Comparison of ENCODE assay signal across 8 cellular contexts in genomic region chr17:4365628-4366311, GRCh38. TPM values are rescaled to one million over a fixed set of nuclear protein-coding genes. Genes with fewer than 3 reads are reported as not detected.
DNase-seq lines count a peak whose midpoint lies in the region; ATAC-seq and TF ChIP-seq lines count a peak whose summit lies in the region.

No MANE protein-coding gene starts in this region.

- H3K4me1 Mint-ChIP-seq in endothelial cell (ENCODE audit: unreplicated experiment): peaks cover 12% of the 10 kb centered on the region

- H3K9me3 ChIP-seq in WERI-Rb-1 (ENCODE audit: severe bottlenecking): no peaks in the 10 kb centered on the region
- H3K9me3 ChIP-seq in subcutaneous abdominal adipose tissue (ENCODE audit: control insufficient read depth in 5 of 5, low read length in 5 of 5): no peaks in the 10 kb centered on the region

- H3K27ac ChIP-seq in WERI-Rb-1: peak overlapping the region; percentile 94
- peak overlapping the region; percentile 90 for H3K27ac ChIP-seq in subcutaneous abdominal adipose tissue (ENCODE audit: low read depth, low read length)

- H3K27ac Mint-ChIP-seq in endothelial cell (ENCODE audit: unreplicated experiment): no peak overlapping the region

- H3K4me1 ChIP-seq in subcutaneous abdominal adipose tissue (ENCODE audit: control insufficient read depth in 5 of 5, insufficient read depth in 5 of 5, low read length in 5 of 5): peaks cover 1 to 24% (median 21%) of the 10 kb centered on the region in 5 donors

- no peak overlapping the region for H3K4me3 Mint-ChIP-seq in endothelial cell (ENCODE audit: unreplicated experiment)

- H3K9me3 Mint-ChIP-seq in endothelial cell (ENCODE audit: unreplicated experiment): no peaks in the 10 kb centered on the region

- H3K27me3 ChIP-seq in WERI-Rb-1 (ENCODE audit: insufficient read depth, low read depth, severe bottlenecking) (no peaks in the 10 kb centered on the region), subcutaneous abdominal adipose tissue (ENCODE audit: control insufficient read depth in 5 of 5, insufficient read depth in 4 of 5, low read length in 5 of 5) (no peaks in the 10 kb centered on the region)

- H3K27me3 Mint-ChIP-seq in endothelial cell (ENCODE audit: unreplicated experiment): peaks cover 8% of the 10 kb centered on the region

- H3K36me3 Mint-ChIP-seq in endothelial cell (ENCODE audit: low read depth, unreplicated experiment): peaks cover 5% of the 10 kb centered on the region

- no peak for TF ChIP-seq CTCF in WERI-Rb-1 (IDR thresholded peaks at IDR 0.05; ENCODE audit: low read depth, low read length)
- no peak for TF ChIP-seq CTCF in endothelial cell (IDR thresholded peaks at IDR 0.05; ENCODE audit: unreplicated experiment)

- peaks cover 17% of the 10 kb centered on the region for H3K36me3 ChIP-seq in WERI-Rb-1
- H3K36me3 ChIP-seq in subcutaneous abdominal adipose tissue (ENCODE audit: control insufficient read depth in 5 of 5, insufficient read depth in 5 of 5, low read length in 5 of 5): peaks cover 0 to 2% (median 0%) of the 10 kb centered on the region in 5 donors

- ATAC-seq in HG03432 (IDR thresholded peaks at IDR 0.05; ENCODE audit: unreplicated experiment): peak; percentile 20

- H3K4me3 ChIP-seq in WERI-Rb-1 (ENCODE audit: low read depth, low read length) (peak overlapping the region; percentile 77), subcutaneous abdominal adipose tissue (ENCODE audit: low read depth in 1 of 5, low read length in 5 of 5) (peak overlapping the region in 4 of 5 donors; percentile 78 to 93 (median 85))

- DNase-seq in Ammon's horn (ENCODE audit: low spot score) (peak; percentile 11), GM19238 (ENCODE audit: insufficient read length, low spot score) (peak; percentile 17), WERI-Rb-1 (peak; percentile 53), endothelial cell (ENCODE audit: low spot score) (peak; percentile 53), mucosa of gallbladder (ENCODE audit: low spot score) (peak; percentile 16), NCI-H2029 treated with DMSO at 0.1 percent for 48 hours (lab: John Stamatoyannopoulos, UW) (no peak)

- H3K9ac ChIP-seq in subcutaneous abdominal adipose tissue (ENCODE audit: low read length in 5 of 5): peak overlapping the region in 4 of 5 donors; percentile 84 to 97 (median 94)

RNA-seq across cellular contexts. Expression of gene UBE2G1, which starts 0.7 kb away (rescaled TPM):
- total RNA-seq in endothelial cell (ENCODE audit: unreplicated experiment) (88.0 TPM), mucosa of gallbladder (70.1 TPM)
